ENCODE assay signal across 19 cellular contexts in genomic region chr10:66258693-66259092, GRCh38.
"Had no signal": no experiment of that assay in that cellular context is flagged by ENCODE, and none has a peak within 500 bp of the region (broad histone marks: within the 10 kb centered on the region; RNA-seq: fewer than 3 reads in every experiment).

No MANE protein-coding gene starts in this region.

- H3K27ac ChIP-seq: ascending aorta, brain microvascular endothelial cell, lower lobe of right lung, parathyroid adenoma, tibial artery had no signal

- H3K4me3 ChIP-seq: ascending aorta, lower lobe of right lung, tibial artery had no signal

- H3K27me3 ChIP-seq: ascending aorta, brain microvascular endothelial cell, tibial artery had no signal

- DNase-seq: activated CD4-positive, alpha-beta T cell treated with anti-CD3 and anti-CD28 coated beads for 1 hour; activated CD4-positive, alpha-beta T cell treated with anti-CD3 and anti-CD28 coated beads, Interleukin-2, amount 50 U/mL, for 1 hour; activated CD8-positive, alpha-beta T cell treated with anti-CD3 and anti-CD28 coated beads, Interleukin-2, amount 10 ng/mL, durations not matched to agents 7 days and 5 days; brain microvascular endothelial cell; caudate nucleus; dermis blood vessel endothelial cell; effector CD8-positive, alpha-beta T cell; foreskin melanocyte; kidney; lower lobe of right lung; naive B cell; nucleus accumbens; right cardiac atrium; stimulated activated CD4-positive, alpha-beta T cell treated with anti-CD3 and anti-CD28 coated beads, Interleukin-4, amount 100 ng/mL, for 24 hours; stimulated activated naive CD8-positive, alpha-beta T cell treated with anti-CD3 and anti-CD28 coated beads, Interleukin-15, amount 100 ng/mL, for 72 hours; tibial artery had no signal

- ATAC-seq: activated CD8-positive, alpha-beta T cell treated with anti-CD3 and anti-CD28 coated beads, Interleukin-2, amount 10 ng/mL, durations not matched to agents 7 days and 5 days; activated naive CD4-positive, alpha-beta T cell treated with anti-CD3 and anti-CD28 coated beads, Interleukin-2, amount 50 U/mL, for 72 hours; lower lobe of right lung; right cardiac atrium; stimulated activated naive CD8-positive, alpha-beta T cell treated with anti-CD3 and anti-CD28 coated beads, Interleukin-15, amount 100 ng/mL, for 72 hours had no signal

- H3K9me3 ChIP-seq: ascending aorta, lower lobe of right lung, tibial artery had no signal

- H3K36me3 ChIP-seq: ascending aorta, brain microvascular endothelial cell, lower lobe of right lung, tibial artery had no signal
